Comparison of ENCODE assay signal across 17 cellular contexts in the genomic region with DNA sequence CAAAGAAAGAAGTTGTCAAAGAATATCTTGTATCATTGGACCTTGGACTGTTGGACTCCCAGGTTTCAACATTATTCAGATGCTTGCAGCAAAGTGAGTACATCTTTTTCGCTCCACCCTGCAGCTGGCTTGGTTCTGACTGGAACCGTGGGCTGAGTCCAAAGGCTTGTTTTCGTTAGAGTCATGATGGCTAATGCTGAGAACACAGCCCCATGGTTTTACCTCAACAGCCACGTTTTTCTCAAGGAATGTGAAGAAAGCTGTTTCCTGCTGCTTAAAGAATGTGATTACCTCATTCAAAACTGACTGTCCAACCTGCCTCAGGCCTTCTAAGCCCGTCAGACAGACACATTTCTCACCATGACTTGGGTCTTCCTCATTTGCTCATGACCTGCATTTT.
A peak's percentile ranks its signal among the peaks of the same experiment; 100 is the strongest.
DNase-seq lines count a peak whose midpoint lies in the region; ATAC-seq, FAIRE-seq and TF ChIP-seq lines count a peak whose summit lies in the region.
"Had no signal": no experiment of that assay in that cellular context is flagged by ENCODE, and none has a peak within 500 bp of the region (broad histone marks: within the 10 kb centered on the region; RNA-seq: fewer than 3 reads in every experiment).

No MANE protein-coding gene starts in this region.

- POLR2A ChIA-PET in CD8-positive, alpha-beta T cell (lab: Charles Lee), result no interaction called here

- no peak for TF ChIP-seq CTCF in CD8-positive, alpha-beta T cell (IDR thresholded peaks at IDR 0.05)

- H3K36me3 ChIP-seq in CD8-positive, alpha-beta T cell (ENCODE audit: insufficient read depth, low read length), result no peaks in the 10 kb centered on the region
- H3K36me3 ChIP-seq: colonic mucosa had no signal

- no peaks in the 10 kb centered on the region for H3K36me3 Mint-ChIP-seq in CD8-positive, alpha-beta T cell
- H3K36me3 Mint-ChIP-seq: activated naive CD4-positive, alpha-beta T cell treated with anti-CD3 and anti-CD28 coated beads, Interleukin-2, amount 50 U/mL, for 24 hours; CD14-positive monocyte; stimulated activated memory B cell treated with anti-CD40 and anti-IgM and Interleukin-4, amounts not matched to agents 10 μg/mL and 1 μg/mL and 100 μg/mL, for 72 hours had no signal

- H3K4me1 Mint-ChIP-seq in CD8-positive, alpha-beta T cell (ENCODE audit: low read depth), result peaks cover 2% of the 10 kb centered on the region
- H3K4me1 Mint-ChIP-seq: activated naive CD4-positive, alpha-beta T cell treated with anti-CD3 and anti-CD28 coated beads, Interleukin-2, amount 50 U/mL, for 24 hours had no signal

- no peak overlapping the region for H3K4me3 ChIP-seq in CD8-positive, alpha-beta T cell (ENCODE audit: low read depth, low read length)
- H3K4me3 ChIP-seq: colonic mucosa had no signal

- no peaks in the 10 kb centered on the region for H3K9me3 ChIP-seq in CD8-positive, alpha-beta T cell (ENCODE audit: low read length)
- H3K9me3 ChIP-seq: colonic mucosa had no signal

- no peak overlapping the region for H3K4me3 Mint-ChIP-seq in CD8-positive, alpha-beta T cell
- H3K4me3 Mint-ChIP-seq: activated naive CD4-positive, alpha-beta T cell treated with anti-CD3 and anti-CD28 coated beads, Interleukin-2, amount 50 U/mL, for 24 hours; CD14-positive monocyte; stimulated activated memory B cell treated with anti-CD40 and anti-IgM and Interleukin-4, amounts not matched to agents 10 μg/mL and 1 μg/mL and 100 μg/mL, for 72 hours had no signal

- intact Hi-C loops in CD8-positive, alpha-beta T cell (cut with DNase I, micrococcal nuclease), result no loop called here

- no peak for FAIRE-seq in RCC 7860 (lab: Jason Lieb, UNC)

- no peak overlapping the region for H3K27ac Mint-ChIP-seq in CD8-positive, alpha-beta T cell
- H3K27ac Mint-ChIP-seq: activated naive CD4-positive, alpha-beta T cell treated with anti-CD3 and anti-CD28 coated beads, Interleukin-2, amount 50 U/mL, for 24 hours; CD14-positive monocyte; stimulated activated memory B cell treated with anti-CD40 and anti-IgM and Interleukin-4, amounts not matched to agents 10 μg/mL and 1 μg/mL and 100 μg/mL, for 72 hours had no signal

- peak overlapping the region; percentile 97 for H3K27ac ChIP-seq in epithelial cell of prostate
- H3K27ac ChIP-seq in CD8-positive, alpha-beta T cell (ENCODE audit: low read depth, low read length), result no peak overlapping the region
- H3K27ac ChIP-seq: colonic mucosa had no signal

- H3K27me3 ChIP-seq in CD8-positive, alpha-beta T cell (ENCODE audit: insufficient read depth, low read length), result no peaks in the 10 kb centered on the region
- H3K27me3 ChIP-seq: colonic mucosa had no signal

- no peak for ATAC-seq in CD8-positive, alpha-beta T cell
- no peak for ATAC-seq in stimulated activated naive CD8-positive, alpha-beta T cell treated with anti-CD3 and anti-CD28 coated beads, Interleukin-15, Interleukin-2, amounts not matched to agents 100 U/mL and 50 U/mL, for 24 hours
- ATAC-seq: stimulated activated memory B cell treated with anti-CD40 and anti-IgM and Interleukin-4, amounts not matched to agents 10 μg/mL and 1 μg/mL and 100 μg/mL, for 72 hours had no signal

- H3K4me1 ChIP-seq in CD8-positive, alpha-beta T cell (ENCODE audit: insufficient read depth, low read length), result no peaks in the 10 kb centered on the region
- H3K4me1 ChIP-seq: colonic mucosa had no signal

- no peaks in the 10 kb centered on the region for H3K27me3 Mint-ChIP-seq in CD8-positive, alpha-beta T cell (ENCODE audit: low read depth)
- H3K27me3 Mint-ChIP-seq: activated naive CD4-positive, alpha-beta T cell treated with anti-CD3 and anti-CD28 coated beads, Interleukin-2, amount 50 U/mL, for 24 hours; stimulated activated memory B cell treated with anti-CD40 and anti-IgM and Interleukin-4, amounts not matched to agents 10 μg/mL and 1 μg/mL and 100 μg/mL, for 72 hours had no signal

- CTCF ChIA-PET in CD8-positive, alpha-beta T cell (lab: Charles Lee), result no interaction called here

- H3K9me3 Mint-ChIP-seq in CD8-positive, alpha-beta T cell, result no peaks in the 10 kb centered on the region
- H3K9me3 Mint-ChIP-seq: activated naive CD4-positive, alpha-beta T cell treated with anti-CD3 and anti-CD28 coated beads, Interleukin-2, amount 50 U/mL, for 24 hours; stimulated activated memory B cell treated with anti-CD40 and anti-IgM and Interleukin-4, amounts not matched to agents 10 μg/mL and 1 μg/mL and 100 μg/mL, for 72 hours had no signal

- DNase-seq in ELF-1 (ENCODE audit: low read depth, low spot score) (peak; percentile 47), RCC 7860 (ENCODE audit: low spot score) (peak; percentile 29), epithelial cell of prostate (ENCODE audit: low read depth, low spot score) (peak; percentile 92), non-pigmented ciliary epithelial cell (ENCODE audit: low read depth) (peak; percentile 57), NCI-H1694 (lab: John Stamatoyannopoulos, UW) (no peak)
- no peak for DNase-seq in CD8-positive, alpha-beta T cell
- DNase-seq in stimulated activated naive CD8-positive, alpha-beta T cell treated with anti-CD3 and anti-CD28 coated beads, Interleukin-15, Interleukin-2, amounts not matched to agents 100 U/mL and 50 U/mL, for 24 hours, result no peak
- DNase-seq in stimulated activated CD4-positive, alpha-beta T cell treated with anti-CD3 and anti-CD28 coated beads, Interleukin-1b, Interleukin-23, amount 100 ng/mL, for 48 hours, result no peak
- DNase-seq: activated CD4-positive, CD25-positive, alpha-beta regulatory T cell; colonic mucosa; GF-D8; GOT3; retina; stimulated activated CD4-positive, alpha-beta T cell treated with anti-CD3 and anti-CD28 coated beads, Interleukin-4, amount 100 ng/mL, for 24 hours had no signal

Comparison
In these comparisons a context has a peak if more than half of its experiments do, and no peak if none do; other contexts are left out.
1. DNase-seq: peak in ELF-1 (single experiment), RCC 7860 (single experiment), epithelial cell of prostate (single experiment) and non-pigmented ciliary epithelial cell (single experiment); none in CD8-positive, alpha-beta T cell (0 of 7), NCI-H1694 (single experiment), stimulated activated naive CD8-positive, alpha-beta T cell treated with anti-CD3 and anti-CD28 coated beads, Interleukin-15, Interleukin-2, amounts not matched to agents 100 U/mL and 50 U/mL, for 24 hours (single experiment) and stimulated activated CD4-positive, alpha-beta T cell treated with anti-CD3 and anti-CD28 coated beads, Interleukin-1b, Interleukin-23, amount 100 ng/mL, for 48 hours (single experiment).